8 cellular contexts compared by ENCODE assay signal in genomic region chr22:40654522-40655167, GRCh38. TPM values are rescaled to one million over a fixed set of nuclear protein-coding genes. Genes with fewer than 3 reads are reported as not detected.
DNase-seq lines count a peak whose midpoint lies in the region; TF ChIP-seq lines count a peak whose summit lies in the region.

No MANE protein-coding gene starts in this region.

- peak overlapping the region; percentile 12 for H3K27ac ChIP-seq in HEK293 (ENCODE audit: extremely low read depth, low read depth, low read length)
- peak overlapping the region; percentile 73 to 97 for H3K27ac ChIP-seq in ovary

- no peaks in the 10 kb centered on the region for H3K36me3 Mint-ChIP-seq in immature natural killer cell

- H3K27me3 Mint-ChIP-seq in immature natural killer cell (ENCODE audit: low read depth in 3 of 3), result peaks cover 2 to 5% (median 4%) of the 10 kb centered on the region in 3 donors

- CTCF ChIA-PET in HEK293 (lab: Yijun Ruan, JAX), result interaction anchor here (0.6 to 13.4 kb wide), 10 partner anchors 8 to 852 kb away, joined by 3 to 278 read pairs (median 3); no protein-coding TSS in a partner anchor

- no peak overlapping the region for H3K4me3 ChIP-seq in HEK293 (ENCODE audit: low read depth, low read length)
- H3K4me3 ChIP-seq in ovary, result no peak overlapping the region

- POLR2A ChIA-PET in HEK293 (lab: Yijun Ruan, JAX), result interaction anchor here (4.8 kb wide), 1 partner anchor 18 kb away, joined by 31 read pairs; the partner anchor contains the start of gene MRTFA

- H3K27me3 ChIP-seq in ovary, result no peaks in the 10 kb centered on the region

- DNase-seq in SK-N-DZ (ENCODE audit: low spot score) (peak; percentile 57), fibroblast of the conjunctiva (ENCODE audit: low read depth) (peak; percentile 47), ovary (peak in 2 of 5 donors; percentile 55 to 56), immature natural killer cell (no peak), SKM-1 (lab: John Stamatoyannopoulos, UW; ENCODE audit: unreplicated experiment) (no peak), NCI-H187 (lab: John Stamatoyannopoulos, UW) (no peak)
- DNase-seq in stimulated activated naive CD4-positive, alpha-beta T cell (lab: John Stamatoyannopoulos, UW), result no peak

- TF ChIP-seq CTCF in HEK293 (tag by site-specific recombination; IDR thresholded peaks at IDR 0.05) (peak; percentile 42; the same call in 1 of the 2 replicates), ovary (IDR thresholded peaks at IDR 0.05) (peak in 1 of 3 donors; percentile 15)

- 20 to 23% (median 21%) methylated on average over 11 of the region's 11 CpGs for WGBS in ovary, 3 donors

- no peak for TF ChIP-seq EP300 in ovary (IDR thresholded peaks at IDR 0.05)

- H3K4me1 ChIP-seq in HEK293 (ENCODE audit: control insufficient read depth, insufficient read depth, low read length) (peaks cover 3% of the 10 kb centered on the region; the same call in 1 of the 2 replicates), ovary (ENCODE audit: insufficient read depth) (peaks cover 6% of the 10 kb centered on the region)

- H3K9me3 ChIP-seq in HEK293 (ENCODE audit: control insufficient read depth, insufficient read depth, low read depth, low read length) (no peaks in the 10 kb centered on the region), ovary (no peaks in the 10 kb centered on the region)

- TF ChIP-seq POLR2A in ovary (IDR thresholded peaks at IDR 0.05), result no peak

- no peak overlapping the region for H3K27ac Mint-ChIP-seq in immature natural killer cell

- no peak overlapping the region for H3K4me3 Mint-ChIP-seq in immature natural killer cell

- H3K9me3 Mint-ChIP-seq in immature natural killer cell, result no peaks in the 10 kb centered on the region

- H3K36me3 ChIP-seq in HEK293 (ENCODE audit: control insufficient read depth in 2 of 2, insufficient read depth in 1 of 2, low read length in 2 of 2) (no peaks in the 10 kb centered on the region), ovary (no peaks in the 10 kb centered on the region)

- no peaks in the 10 kb centered on the region for H3K4me1 Mint-ChIP-seq in immature natural killer cell

- intact Hi-C loops in ovary (cut with DNase I), result no loop called here

TF ChIP-seq in HEK293, 187 proteins besides CTCF, POLR2A, EP300 and RAD21 (continues in another document):
- TF ChIP-seq ZNF596 (tag by site-specific recombination; IDR thresholded peaks at IDR 0.05) (no peak), ZNF585B (tag by site-specific recombination; IDR thresholded peaks at IDR 0.05) (no peak), ZNF549 (tag by site-specific recombination; IDR thresholded peaks at IDR 0.05) (no peak), SP2 (tag by site-specific recombination; IDR thresholded peaks at IDR 0.05) (no peak), TSHZ1 (tag by site-specific recombination; IDR thresholded peaks at IDR 0.05; ENCODE audit: borderline replicate concordance) (0 out of 2 replicates have a peak, but pooled peaks have one; percentile 31), ZNF18 (tag by site-specific recombination; IDR thresholded peaks at IDR 0.05) (no peak), ZNF571 (tag by site-specific recombination; IDR thresholded peaks at IDR 0.05) (no peak), ZBTB8A (tag by site-specific recombination; IDR thresholded peaks at IDR 0.05) (no peak), ZNF311 (tag by site-specific recombination; IDR thresholded peaks at IDR 0.05; ENCODE audit: borderline replicate concordance) (no peak), FEZF1 (tag by site-specific recombination; IDR thresholded peaks at IDR 0.05) (0 out of 2 replicates have a peak, but pooled peaks have one; percentile 45), OVOL3 (tag by site-specific recombination; IDR thresholded peaks at IDR 0.05) (no peak), ZNF133 (tag by site-specific recombination; IDR thresholded peaks at IDR 0.05) (no peak), REST (tag by site-specific recombination; IDR thresholded peaks at IDR 0.05) (no peak), ZNF830 (tag by site-specific recombination; IDR thresholded peaks at IDR 0.05; ENCODE audit: low read depth) (no peak), ZNF704 (tag by site-specific recombination; IDR thresholded peaks at IDR 0.05) (no peak), ZNF394 (tag by site-specific recombination; IDR thresholded peaks at IDR 0.05; ENCODE audit: borderline replicate concordance) (peak; percentile 80)

RNA-seq across cellular contexts. Expression of gene MRTFA, which starts 18.1 kb away (rescaled TPM):
- polyA plus RNA-seq in SK-N-DZ (2014; cell fraction: cytosol; rRNA removed), result 23.9 and 44.0 TPM in 2 replicates
- polyA plus RNA-seq in SK-N-DZ (2014; cell fraction: nucleus; rRNA removed), result 12.4 and 27.9 TPM in 2 replicates
- 10 to 100 TPM; 41.6 to 59.7 (median 55.0) TPM for total RNA-seq in ovary
- polyA plus RNA-seq in ovary, result 10 to 100 TPM; 15.4 to 29.8 TPM
- polyA plus RNA-seq in immature natural killer cell, result 10 to 100 TPM in 1 of 3 donors, 1 to 10 TPM in 2; 5.0 to 23.5 (median 7.3) TPM

RNA-seq across cellular contexts. Expression of gene MCHR1, which starts 24.6 kb away (rescaled TPM):
- 4.7 and 5.7 TPM in 2 replicates for polyA plus RNA-seq in SK-N-DZ (2014; cell fraction: cytosol; rRNA removed)
- polyA plus RNA-seq in SK-N-DZ (2014; cell fraction: nucleus; rRNA removed), result 2.0 and 3.5 TPM in 2 replicates
- 1 to 10 TPM; 1.4 to 5.3 (median 2.3) TPM for total RNA-seq in ovary
- polyA plus RNA-seq in ovary (10 to 100 TPM in 1 of 2 donors, 1 to 10 TPM in 1; 5.3 to 18.1 TPM), immature natural killer cell (not detected)

Comparison
In these comparisons a context has a peak if more than half of its experiments do, and no peak if none do; other contexts are left out.
1. DNase-seq: peak in SK-N-DZ (single experiment) and fibroblast of the conjunctiva (single experiment); none in stimulated activated naive CD4-positive, alpha-beta T cell (0 of 6), immature natural killer cell (0 of 3), SKM-1 (single experiment) and NCI-H187 (0 of 2).
2. RNA of gene MCHR1, which starts 24.6 kb away (polyA plus RNA-seq): 5.3 to 18.1 TPM in ovary; not detected in immature natural killer cell; every median in the first group is over 4 times any median in the second.